8 cellular contexts compared by ENCODE assay signal in the genomic region with DNA sequence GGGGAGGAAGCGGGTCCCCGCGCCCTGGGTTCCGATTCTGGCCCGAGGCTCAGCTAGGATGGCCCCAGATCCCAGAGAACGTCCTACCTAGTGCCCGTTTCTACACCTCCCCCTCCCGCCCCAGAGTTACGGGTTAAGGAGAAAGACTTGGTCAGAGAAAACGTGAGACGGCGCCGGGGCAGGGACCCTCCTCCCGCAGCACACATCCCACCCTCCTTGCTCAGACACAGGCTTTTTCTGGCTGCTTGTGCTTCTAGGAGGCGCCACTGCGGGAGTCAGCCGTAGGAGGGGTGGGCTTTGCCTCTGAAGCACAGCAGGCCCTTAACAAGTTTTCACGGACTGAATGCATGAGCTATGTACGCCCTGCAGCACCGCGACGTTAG.
DNase-seq lines count a peak whose midpoint lies in the region; ATAC-seq and TF ChIP-seq lines count a peak whose summit lies in the region.

No MANE protein-coding gene starts in this region.

- H3K27ac ChIP-seq in RWPE2 (ENCODE audit: poor library complexity, severe bottlenecking): no peak overlapping the region

- H3K4me1 ChIP-seq in RWPE2 (ENCODE audit: insufficient read depth, poor library complexity, severe bottlenecking): no peaks in the 10 kb centered on the region

- ATAC-seq in RWPE2 (ENCODE audit: low read depth) (peak; percentile 37), HG02588 (IDR thresholded peaks at IDR 0.05; ENCODE audit: unreplicated experiment) (no peak), GM18870 (IDR thresholded peaks at IDR 0.05; ENCODE audit: unreplicated experiment) (no peak)

- H3K27me3 ChIP-seq in RWPE2 (ENCODE audit: insufficient read depth, poor library complexity, severe bottlenecking): peaks cover 22% of the 10 kb centered on the region

- peak; percentile 56 for DNase-seq in NCI-H1694 treated with DMSO at 0.1 percent for 48 hours (lab: John Stamatoyannopoulos, UW)
- no peak for DNase-seq in NCI-H1694 (lab: John Stamatoyannopoulos, UW)
- no peak for DNase-seq in RWPE2 (ENCODE audit: low spot score)
- DNase-seq in foreskin fibroblast: no peak
- DNase-seq in retinal pigment epithelial cell (ENCODE audit: low read depth): no peak
- DNase-seq in OCI-M2 (lab: John Stamatoyannopoulos, UW; ENCODE audit: unreplicated experiment): no peak

- TF ChIP-seq CTCF in RWPE2 (IDR thresholded peaks at IDR 0.05; ENCODE audit: poor library complexity, severe bottlenecking): peak; percentile 0
- no peak for TF ChIP-seq CTCF in foreskin fibroblast (IDR thresholded peaks at IDR 0.05; ENCODE audit: low read depth, low read length)
- peak; percentile 7 for TF ChIP-seq CTCF in retinal pigment epithelial cell (conservative IDR thresholded peaks at IDR 0.05; ENCODE audit: low read depth, low read length)

- H3K36me3 ChIP-seq in RWPE2 (ENCODE audit: low read depth): no peaks in the 10 kb centered on the region

- H3K4me3 ChIP-seq in RWPE2 (ENCODE audit: severe bottlenecking) (peak overlapping the region; percentile 43), foreskin fibroblast (ENCODE audit: low read depth in 1 of 2, low read length in 2 of 2) (peak overlapping the region; percentile 58 to 64), retinal pigment epithelial cell (ENCODE audit: low read length) (peak overlapping the region; percentile 48)

- no peaks in the 10 kb centered on the region for H3K9me3 ChIP-seq in RWPE2 (ENCODE audit: severe bottlenecking)
